ENCODE assay signal across 1 cellular context in the genomic region with DNA sequence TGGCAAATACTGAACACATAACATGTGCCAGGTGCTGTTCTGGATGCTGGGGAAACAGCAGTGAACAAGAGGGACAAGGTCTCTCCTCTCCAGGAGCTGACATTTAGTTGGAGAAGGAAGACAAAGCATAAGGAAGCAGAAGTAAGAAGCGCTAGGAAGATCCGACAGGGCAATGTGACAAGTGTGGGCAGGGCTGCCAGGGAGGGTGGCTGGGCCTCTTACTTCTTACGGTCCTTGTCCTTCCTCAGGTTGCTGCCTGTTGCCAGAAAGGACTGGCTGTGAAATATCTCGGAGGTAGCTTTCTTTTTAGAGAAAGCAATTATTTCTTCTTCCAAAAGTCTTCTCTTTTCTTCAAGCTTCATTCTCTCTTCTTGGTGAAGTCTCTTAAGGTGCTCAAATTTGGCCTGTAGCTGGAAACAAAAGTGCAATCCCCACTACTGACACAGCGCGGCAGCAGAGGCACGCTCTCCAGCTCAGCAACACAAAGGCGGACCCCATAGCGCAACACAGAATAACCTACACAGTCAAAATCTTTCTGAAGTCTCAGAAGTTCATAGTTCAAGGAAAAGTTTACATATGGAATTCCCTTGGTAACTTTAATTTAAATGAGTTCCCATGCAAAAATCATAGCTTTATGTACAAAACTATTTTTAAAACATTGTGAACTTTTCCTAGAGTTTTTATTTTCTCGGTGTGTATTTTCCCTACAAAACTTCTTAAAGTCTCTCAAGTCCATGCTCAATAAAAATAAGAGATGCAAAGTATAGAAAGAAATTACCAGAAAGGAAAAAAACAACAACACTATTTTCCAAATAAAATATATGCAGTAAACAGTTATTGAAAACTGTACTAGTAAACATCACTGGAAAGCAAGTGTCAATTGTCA.
TF ChIP-seq lines count a peak whose summit lies in the region.

No MANE protein-coding gene starts in this region.

TF ChIP-seq in HCT116, 20 proteins besides CTCF, POLR2A, EP300 and RAD21:
- TF ChIP-seq, protein P1, sequence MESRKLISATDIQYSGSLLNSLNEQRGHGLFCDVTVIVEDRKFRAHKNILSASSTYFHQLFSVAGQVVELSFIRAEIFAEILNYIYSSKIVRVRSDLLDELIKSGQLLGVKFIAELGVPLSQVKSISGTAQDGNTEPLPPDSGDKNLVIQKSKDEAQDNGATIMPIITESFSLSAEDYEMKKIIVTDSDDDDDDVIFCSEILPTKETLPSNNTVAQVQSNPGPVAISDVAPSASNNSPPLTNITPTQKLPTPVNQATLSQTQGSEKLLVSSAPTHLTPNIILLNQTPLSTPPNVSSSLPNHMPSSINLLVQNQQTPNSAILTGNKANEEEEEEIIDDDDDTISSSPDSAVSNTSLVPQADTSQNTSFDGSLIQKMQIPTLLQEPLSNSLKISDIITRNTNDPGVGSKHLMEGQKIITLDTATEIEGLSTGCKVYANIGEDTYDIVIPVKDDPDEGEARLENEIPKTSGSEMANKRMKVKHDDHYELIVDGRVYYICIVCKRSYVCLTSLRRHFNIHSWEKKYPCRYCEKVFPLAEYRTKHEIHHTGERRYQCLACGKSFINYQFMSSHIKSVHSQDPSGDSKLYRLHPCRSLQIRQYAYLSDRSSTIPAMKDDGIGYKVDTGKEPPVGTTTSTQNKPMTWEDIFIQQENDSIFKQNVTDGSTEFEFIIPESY (IDR thresholded peaks at IDR 0.05; ENCODE audit: extremely low read depth, insufficient replicate concordance, low read length), result no peak
- TF ChIP-seq SP1 (IDR thresholded peaks at IDR 0.05; ENCODE audit: low read depth) (no peak), EZH2 (IDR thresholded peaks at IDR 0.05) (no peak), ZFX (IDR thresholded peaks at IDR 0.05) (no peak), SIN3A (IDR thresholded peaks at IDR 0.05; ENCODE audit: low read depth) (no peak), SRF (IDR thresholded peaks at IDR 0.05; ENCODE audit: low read depth) (no peak), EGR1 (IDR thresholded peaks at IDR 0.05; ENCODE audit: low read depth) (no peak), TCF7L2 (IDR thresholded peaks at IDR 0.05; ENCODE audit: borderline replicate concordance, extremely low read depth, insufficient read depth, insufficient read length) (no peak), ZNF274 (IDR thresholded peaks at IDR 0.05; ENCODE audit: low read depth, low read length) (no peak), CEBPB (IDR thresholded peaks at IDR 0.05; ENCODE audit: low read depth) (no peak), JUND (IDR thresholded peaks at IDR 0.05) (no peak), ELF1 (IDR thresholded peaks at IDR 0.05; ENCODE audit: borderline replicate concordance, low read depth) (no peak), YY1 (IDR thresholded peaks at IDR 0.05; ENCODE audit: extremely low read depth, insufficient replicate concordance, low read depth, low read length) (no peak), POLR2AphosphoS5 (IDR thresholded peaks at IDR 0.05; ENCODE audit: low read depth, low read length) (no peak), EZH2phosphoT487 (IDR thresholded peaks at IDR 0.05; ENCODE audit: borderline replicate concordance) (no peak)
- TF ChIP-seq, protein P2, sequence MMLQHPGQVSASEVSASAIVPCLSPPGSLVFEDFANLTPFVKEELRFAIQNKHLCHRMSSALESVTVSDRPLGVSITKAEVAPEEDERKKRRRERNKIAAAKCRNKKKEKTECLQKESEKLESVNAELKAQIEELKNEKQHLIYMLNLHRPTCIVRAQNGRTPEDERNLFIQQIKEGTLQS (IDR thresholded peaks at IDR 0.05), result no peak
- TF ChIP-seq, protein P3, sequence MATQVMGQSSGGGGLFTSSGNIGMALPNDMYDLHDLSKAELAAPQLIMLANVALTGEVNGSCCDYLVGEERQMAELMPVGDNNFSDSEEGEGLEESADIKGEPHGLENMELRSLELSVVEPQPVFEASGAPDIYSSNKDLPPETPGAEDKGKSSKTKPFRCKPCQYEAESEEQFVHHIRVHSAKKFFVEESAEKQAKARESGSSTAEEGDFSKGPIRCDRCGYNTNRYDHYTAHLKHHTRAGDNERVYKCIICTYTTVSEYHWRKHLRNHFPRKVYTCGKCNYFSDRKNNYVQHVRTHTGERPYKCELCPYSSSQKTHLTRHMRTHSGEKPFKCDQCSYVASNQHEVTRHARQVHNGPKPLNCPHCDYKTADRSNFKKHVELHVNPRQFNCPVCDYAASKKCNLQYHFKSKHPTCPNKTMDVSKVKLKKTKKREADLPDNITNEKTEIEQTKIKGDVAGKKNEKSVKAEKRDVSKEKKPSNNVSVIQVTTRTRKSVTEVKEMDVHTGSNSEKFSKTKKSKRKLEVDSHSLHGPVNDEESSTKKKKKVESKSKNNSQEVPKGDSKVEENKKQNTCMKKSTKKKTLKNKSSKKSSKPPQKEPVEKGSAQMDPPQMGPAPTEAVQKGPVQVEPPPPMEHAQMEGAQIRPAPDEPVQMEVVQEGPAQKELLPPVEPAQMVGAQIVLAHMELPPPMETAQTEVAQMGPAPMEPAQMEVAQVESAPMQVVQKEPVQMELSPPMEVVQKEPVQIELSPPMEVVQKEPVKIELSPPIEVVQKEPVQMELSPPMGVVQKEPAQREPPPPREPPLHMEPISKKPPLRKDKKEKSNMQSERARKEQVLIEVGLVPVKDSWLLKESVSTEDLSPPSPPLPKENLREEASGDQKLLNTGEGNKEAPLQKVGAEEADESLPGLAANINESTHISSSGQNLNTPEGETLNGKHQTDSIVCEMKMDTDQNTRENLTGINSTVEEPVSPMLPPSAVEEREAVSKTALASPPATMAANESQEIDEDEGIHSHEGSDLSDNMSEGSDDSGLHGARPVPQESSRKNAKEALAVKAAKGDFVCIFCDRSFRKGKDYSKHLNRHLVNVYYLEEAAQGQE (IDR thresholded peaks at IDR 0.05; ENCODE audit: low read depth), result no peak
- TF ChIP-seq, protein P4, sequence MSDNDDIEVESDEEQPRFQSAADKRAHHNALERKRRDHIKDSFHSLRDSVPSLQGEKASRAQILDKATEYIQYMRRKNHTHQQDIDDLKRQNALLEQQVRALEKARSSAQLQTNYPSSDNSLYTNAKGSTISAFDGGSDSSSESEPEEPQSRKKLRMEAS (IDR thresholded peaks at IDR 0.05), result no peak
